22 cellular contexts compared by ENCODE assay signal in the genomic region with DNA sequence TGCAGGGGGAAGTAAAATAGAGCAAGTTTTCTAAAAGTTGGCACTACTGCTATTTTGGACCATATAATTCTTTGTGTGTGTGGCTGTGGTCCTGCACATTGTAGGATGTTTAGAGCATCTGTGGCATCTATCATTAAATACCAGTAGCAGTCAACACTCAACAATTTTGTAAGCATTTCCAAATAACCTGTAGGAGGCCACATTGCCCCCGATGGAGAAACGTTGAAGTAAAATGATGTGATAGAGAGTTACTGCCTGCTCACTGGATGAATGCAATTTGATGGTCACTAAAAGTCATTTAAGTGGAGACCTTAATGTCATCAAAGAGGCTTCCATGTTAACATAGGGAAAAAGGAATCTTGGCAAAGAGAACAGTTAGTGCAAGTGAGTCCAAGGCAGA.
DNase-seq lines count a peak whose midpoint lies in the region; ATAC-seq and TF ChIP-seq lines count a peak whose summit lies in the region.
"Had no signal": no experiment of that assay in that cellular context is flagged by ENCODE, and none has a peak within 500 bp of the region (broad histone marks: within the 10 kb centered on the region; RNA-seq: fewer than 3 reads in every experiment).

No MANE protein-coding gene starts in this region.

- no peaks in the 10 kb centered on the region for H3K27me3 ChIP-seq in mesendoderm (ENCODE audit: insufficient read depth, low read length, poor library complexity)
- H3K27me3 ChIP-seq in effector memory CD4-positive, alpha-beta T cell (replicated peaks; ENCODE audit: control insufficient read depth, insufficient read depth, low read length, poor library complexity, severe bottlenecking), result no peaks in the 10 kb centered on the region

- H3K4me1 ChIP-seq in mesendoderm (ENCODE audit: control insufficient read depth, low read depth, low read length), result no peaks in the 10 kb centered on the region
- no peaks in the 10 kb centered on the region for H3K4me1 ChIP-seq in effector memory CD4-positive, alpha-beta T cell (ENCODE audit: control insufficient read depth, insufficient read depth, low read length, poor library complexity, severe bottlenecking)

- H3K79me2 ChIP-seq in mesendoderm (ENCODE audit: control insufficient read depth, insufficient read depth, low read length), result no peaks in the 10 kb centered on the region

- H3K9me3 ChIP-seq in effector memory CD4-positive, alpha-beta T cell (ENCODE audit: control insufficient read depth, low read length), result no peaks in the 10 kb centered on the region

- ATAC-seq in GM19455 (IDR thresholded peaks at IDR 0.05; ENCODE audit: unreplicated experiment), result no peak
- ATAC-seq: GM12878, HCT116, T-cell had no signal

- H2BK120ac ChIP-seq in mesendoderm (ENCODE audit: low read depth, low read length), result no peak overlapping the region

- no peak overlapping the region for H3K4me2 ChIP-seq in mesendoderm (ENCODE audit: low read length)

- TF ChIP-seq CTCF in C4-2B (conservative IDR thresholded peaks at IDR 0.05), result peak; percentile 14; the same call in 1 of the 2 replicates

- H2BK15ac ChIP-seq in mesendoderm (replicated peaks; ENCODE audit: low read depth), result no peak overlapping the region

- in situ Hi-C loops in SK-MEL-5 (cut with HindIII; ENCODE audit: low pct_unique_long_range_greater_than_20kb, low sequenced_read_pairs), result no loop called here

- no peak overlapping the region for H3K23ac ChIP-seq in mesendoderm (ENCODE audit: low read length)

- no peak overlapping the region for H4K8ac ChIP-seq in mesendoderm (ENCODE audit: low read depth, low read length)

- no peak overlapping the region for H3K27ac ChIP-seq in C4-2B
- H3K27ac ChIP-seq in mesendoderm (ENCODE audit: low read depth, low read length), result no peak overlapping the region
- H3K27ac ChIP-seq in effector memory CD4-positive, alpha-beta T cell (ENCODE audit: insufficient read depth, low read length, poor library complexity, severe bottlenecking), result no peak overlapping the region
- H3K27ac ChIP-seq: SK-N-MC had no signal

- H3K9ac ChIP-seq in mesendoderm (ENCODE audit: low read length), result no peak overlapping the region

- no CpG with 5 or more reads among the region's 2 CpGs for WGBS in mesendoderm (ENCODE audit: extremely low coverage, insufficient coverage, low lambda C conversion rate)

- no peaks in the 10 kb centered on the region for H3K79me1 ChIP-seq in mesendoderm (ENCODE audit: low read length)

- H2BK5ac ChIP-seq in mesendoderm (ENCODE audit: low read length), result no peak overlapping the region

- no peak overlapping the region for H3K56ac ChIP-seq in mesendoderm (ENCODE audit: low read length)

- no peak overlapping the region for H3K18ac ChIP-seq in mesendoderm (ENCODE audit: low read length)

- H3K36me3 ChIP-seq in mesendoderm (ENCODE audit: control insufficient read depth, insufficient read depth, low read length), result no peaks in the 10 kb centered on the region
- no peaks in the 10 kb centered on the region for H3K36me3 ChIP-seq in effector memory CD4-positive, alpha-beta T cell (ENCODE audit: control insufficient read depth, insufficient read depth, low read length)

- DNase-seq in NAMALWA (ENCODE audit: low spot score) (peak; percentile 19), SK-MEL-5 (ENCODE audit: low read depth, low spot score) (peak; percentile 13), mesendoderm (peak; percentile 31), C1 segment of cervical spinal cord (lab: John Stamatoyannopoulos, UW) (no peak)
- DNase-seq in effector memory CD4-positive, alpha-beta T cell, result no peak
- DNase-seq: Calu3; CD4-positive, alpha-beta memory T cell; DMS79 treated with DMSO at 0.1 percent for 48 hours; GDM1; KBM-7; NCI-H1048; NCI-H1436 treated with DMSO at 0.1 percent for 48 hours; NCI-H2081; NCI-H2227 treated with DMSO at 0.1 percent for 48 hours; NCI-H526; NK-92 treated with Interleukin-12 subunit alpha and Interleukin-12 subunit beta, amount 100 ng/mL, for 24 hours; T-cell had no signal

- no peak overlapping the region for H2AK5ac ChIP-seq in mesendoderm (ENCODE audit: low read length)

- H4K5ac ChIP-seq in mesendoderm (ENCODE audit: low read length), result no peak overlapping the region

- no peak overlapping the region for H3K4ac ChIP-seq in mesendoderm (ENCODE audit: low read depth, low read length)

- no peak overlapping the region for H3K4me3 ChIP-seq in mesendoderm (ENCODE audit: low read length)
- H3K4me3 ChIP-seq in effector memory CD4-positive, alpha-beta T cell (ENCODE audit: insufficient read depth, low read depth, low read length, poor library complexity, severe bottlenecking), result no peak overlapping the region
- H3K4me3 ChIP-seq: GM12878, SK-N-MC had no signal

Comparison
In these comparisons a context has a peak if more than half of its experiments do, and no peak if none do; other contexts are left out.
1. DNase-seq: peak in NAMALWA (single experiment), SK-MEL-5 (single experiment) and mesendoderm (single experiment); none in C1 segment of cervical spinal cord (0 of 14) and effector memory CD4-positive, alpha-beta T cell (0 of 3).